Comparison of ENCODE assay signal across 8 cellular contexts in genomic region chr15:45645026-45645980, GRCh38. TPM values are rescaled to one million over a fixed set of nuclear protein-coding genes. Genes with fewer than 3 reads are reported as not detected.
A peak's percentile ranks its signal among the peaks of the same experiment; 100 is the strongest.
DNase-seq lines count a peak whose midpoint lies in the region; ATAC-seq and TF ChIP-seq lines count a peak whose summit lies in the region.

No MANE protein-coding gene starts in this region.

- peaks cover 42 to 76% of the 10 kb centered on the region in 2 donors for H3K4me1 Mint-ChIP-seq in immature natural killer cell

- CTCF ChIA-PET in GM10248 (lab: Yijun Ruan, JAX), result interaction anchor here (1.2 to 8.3 kb wide), 4 partner anchors 11 to 214 kb away, joined by 3 to 33 read pairs (median 7); partner anchors contain the start of gene SQOR

- POLR2A ChIA-PET in GM10248 (lab: Yijun Ruan, JAX), result no interaction called here

- H3K36me3 ChIP-seq in right atrium auricular region (no peaks in the 10 kb centered on the region), left lung (no peaks in the 10 kb centered on the region)

- H3K36me3 Mint-ChIP-seq in immature natural killer cell, result peaks cover 2 to 12% (median 10%) of the 10 kb centered on the region in 3 donors

- H3K9me3 ChIP-seq in right atrium auricular region, result no peaks in the 10 kb centered on the region
- H3K9me3 ChIP-seq in left lung, result no peaks in the 10 kb centered on the region

- peak overlapping the region in 1 of 5 donors; percentile 8 for H3K4me3 Mint-ChIP-seq in immature natural killer cell

- H3K27ac ChIP-seq in right atrium auricular region (peak overlapping the region in 1 of 2 donors; percentile 1), left lung (peak overlapping the region; percentile 61 to 96)

- intact Hi-C loops in left ventricle myocardium superior (cut with micrococcal nuclease) (no loop called here), left lung (cut with DNase I) (no loop called here)

- no peaks in the 10 kb centered on the region for H3K9me3 Mint-ChIP-seq in immature natural killer cell

- peaks cover 1 to 4% (median 2%) of the 10 kb centered on the region in 3 donors for H3K27me3 Mint-ChIP-seq in immature natural killer cell (ENCODE audit: low read depth in 3 of 3)

- H3K4me1 ChIP-seq in right atrium auricular region (peaks cover 0 to 52% of the 10 kb centered on the region in 2 donors), left lung (peaks cover 43 to 99% of the 10 kb centered on the region in 2 donors)

- H3K27ac Mint-ChIP-seq in immature natural killer cell, result peak overlapping the region in 1 of 6 donors; percentile 24

- DNase-seq in left ventricle myocardium superior (no peak), right atrium auricular region (ENCODE audit: low spot score) (no peak), amniotic epithelial cell (ENCODE audit: low read depth) (peak; percentile 86), left lung (no peak), immature natural killer cell (no peak), GM10248 (ENCODE audit: extremely low spot score) (no peak)
- no peak for DNase-seq in NK-92 treated with Interleukin-12 subunit alpha and Interleukin-12 subunit beta, amount 100 ng/mL, for 24 hours (lab: John Stamatoyannopoulos, UW)
- DNase-seq in activated CD8-positive, alpha-beta memory T cell treated with anti-CD3 and anti-CD28 coated beads, Interleukin-2, amount 50 U/mL, for 4 hours, result no peak

- H3K27me3 ChIP-seq in right atrium auricular region (no peaks in the 10 kb centered on the region), left lung (no peaks in the 10 kb centered on the region)

- ATAC-seq in left ventricle myocardium superior (peak; percentile 18), left lung (peak; percentile 36)

- H3K4me3 ChIP-seq in right atrium auricular region (no peak overlapping the region), left lung (peak overlapping the region in 1 of 2 donors; percentile 0)

- TF ChIP-seq CTCF in right atrium auricular region (IDR thresholded peaks at IDR 0.05), result no peak
- no peak for TF ChIP-seq CTCF in left lung (IDR thresholded peaks at IDR 0.05)
- no peak for TF ChIP-seq CTCF in GM10248 (IDR thresholded peaks at IDR 0.05; ENCODE audit: control extremely low read depth, extremely low read depth, low read depth, missing control alignments)

RNA-seq across cellular contexts. Expression of gene SQOR, which starts 10.5 kb away (rescaled TPM):
- total RNA-seq in left ventricle myocardium superior (19.2 TPM), right atrium auricular region (10 to 100 TPM; 21.2 to 30.7 TPM), left lung (100 to 1,000 TPM in 1 of 2 donors, 10 to 100 TPM in 1; 79.2 to 116 TPM)
- polyA plus RNA-seq in immature natural killer cell, result 100 to 1,000 TPM in 1 of 3 donors, 10 to 100 TPM in 2; 73.6 to 114 (median 82.1) TPM

RNA-seq across cellular contexts. Expression of gene BLOC1S6, which starts 58.1 kb away (rescaled TPM):
- 23.6 TPM for total RNA-seq in left ventricle myocardium superior
- 10 to 100 TPM; 37.7 to 46.6 TPM for total RNA-seq in right atrium auricular region
- 10 to 100 TPM; 37.0 to 45.4 TPM for total RNA-seq in left lung
- polyA plus RNA-seq in immature natural killer cell, result 10 to 100 TPM; 45.0 to 57.1 (median 52.1) TPM
